In the genomic region with DNA sequence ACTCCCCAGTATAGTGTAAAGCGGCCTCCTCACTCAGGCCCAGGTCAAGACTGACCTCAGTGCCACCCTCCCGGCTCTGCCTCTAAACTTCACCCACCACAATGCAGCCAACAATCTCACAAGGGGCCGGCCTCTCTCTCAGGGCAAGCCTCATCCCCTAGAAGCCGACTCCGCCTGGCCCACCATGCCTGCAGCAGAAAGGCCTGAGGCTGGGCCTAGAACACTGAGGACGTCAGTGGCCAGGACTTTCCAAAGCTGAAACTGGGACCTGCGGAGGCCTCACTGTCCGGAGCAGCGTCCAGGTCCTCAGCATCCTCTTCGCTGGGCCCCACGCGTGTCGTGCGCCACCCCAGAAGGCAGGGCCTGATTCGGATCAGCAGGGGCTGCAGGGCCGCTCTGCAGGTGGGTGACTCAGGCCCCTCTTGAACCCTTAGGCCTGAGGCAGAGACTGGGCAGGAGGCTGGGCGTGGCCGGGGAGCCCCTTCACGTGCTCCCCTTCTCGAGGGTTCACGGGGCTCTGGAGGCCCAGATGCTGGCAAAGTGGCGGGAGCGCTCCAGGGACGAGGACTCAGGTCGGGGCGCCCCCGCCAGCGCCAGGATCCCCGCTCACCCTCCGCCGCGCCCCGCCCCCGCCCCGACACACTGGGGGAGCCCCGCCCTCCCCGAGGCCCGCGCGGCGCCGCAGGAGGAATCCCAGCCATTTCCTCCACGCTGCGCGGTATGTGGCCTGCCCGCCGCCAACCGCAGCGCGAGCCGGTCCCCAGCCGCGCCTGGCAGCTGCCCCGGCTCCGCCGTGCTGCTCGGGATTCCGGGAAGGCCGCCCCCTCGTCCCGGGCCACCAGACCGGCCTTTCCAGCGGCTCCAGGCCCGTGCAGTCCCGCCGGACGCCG, we compare ENCODE assay signal across 8 cellular contexts. TPM values are rescaled to one million over a fixed set of nuclear protein-coding genes. Genes with fewer than 3 reads are reported as not detected.
DNase-seq lines count a peak whose midpoint lies in the region; ATAC-seq and TF ChIP-seq lines count a peak whose summit lies in the region.

No MANE protein-coding gene starts in this region.

- H3K27me3 Mint-ChIP-seq in dendritic cell treated with granulocyte-macrophage colony-stimulating factor and Interleukin-4, amounts not matched to agents 40 ng/mL and 50 ng/mL, for 4 days = peaks cover 3% of the 10 kb centered on the region

- H3K4me3 Mint-ChIP-seq in dendritic cell treated with granulocyte-macrophage colony-stimulating factor and Interleukin-4, amounts not matched to agents 40 ng/mL and 50 ng/mL, for 4 days = peak overlapping the region; percentile 51

- ATAC-seq in lower lobe of right lung (peak; percentile 70 to 78), HG02884 (IDR thresholded peaks at IDR 0.05; ENCODE audit: unreplicated experiment) (no peak), HG03354 (IDR thresholded peaks at IDR 0.05; ENCODE audit: poor library complexity, severe bottlenecking, unreplicated experiment) (no peak)

- H3K4me1 ChIP-seq in lower lobe of right lung = peaks cover 81% of the 10 kb centered on the region

- peaks cover 6% of the 10 kb centered on the region for H3K9me3 ChIP-seq in lower lobe of right lung

- DNase-seq in GM06990 (ENCODE audit: extremely low read depth, insufficient read length) = peak; percentile 72
- peak; percentile 23 to 24 for DNase-seq in activated CD4-positive, alpha-beta T cell treated with anti-CD3 and anti-CD28 coated beads for 24 hours (ENCODE audit: low read depth in 2 of 2)
- DNase-seq in lower lobe of right lung = peak; percentile 79
- peak; percentile 60 for DNase-seq in stimulated activated CD8-positive, alpha-beta memory T cell treated with anti-CD3 and anti-CD28 coated beads, Interleukin-4, amount 100 ng/mL, for 48 hours
- no peak for DNase-seq in GF-D8 (lab: John Stamatoyannopoulos, UW)

- H3K4me1 Mint-ChIP-seq in dendritic cell treated with granulocyte-macrophage colony-stimulating factor and Interleukin-4, amounts not matched to agents 40 ng/mL and 50 ng/mL, for 4 days (ENCODE audit: low read depth) = peaks cover 67% of the 10 kb centered on the region

- H3K27me3 ChIP-seq in GM06990 (replicated peaks; ENCODE audit: control insufficient read depth, insufficient read depth, low read length) (no peaks in the 10 kb centered on the region), lower lobe of right lung (ENCODE audit: low read depth) (no peaks in the 10 kb centered on the region)

- H3K27ac Mint-ChIP-seq in dendritic cell treated with granulocyte-macrophage colony-stimulating factor and Interleukin-4, amounts not matched to agents 40 ng/mL and 50 ng/mL, for 4 days = peak overlapping the region; percentile 96

- intact Hi-C loops in dendritic cell treated with granulocyte-macrophage colony-stimulating factor and Interleukin-4, amounts not matched to agents 40 ng/mL and 50 ng/mL, for 4 days (cut with micrococcal nuclease) = loop anchor here (5.0 kb wide), 1 partner anchor 36 kb away; no protein-coding TSS in a partner anchor
- intact Hi-C loops in lower lobe of right lung (cut with DNase I) = no loop called here

- H3K9me3 Mint-ChIP-seq in dendritic cell treated with granulocyte-macrophage colony-stimulating factor and Interleukin-4, amounts not matched to agents 40 ng/mL and 50 ng/mL, for 4 days = peaks cover 10% of the 10 kb centered on the region

- H3K27ac ChIP-seq in lower lobe of right lung = peak overlapping the region; percentile 88

- no peaks in the 10 kb centered on the region for H3K36me3 Mint-ChIP-seq in dendritic cell treated with granulocyte-macrophage colony-stimulating factor and Interleukin-4, amounts not matched to agents 40 ng/mL and 50 ng/mL, for 4 days (ENCODE audit: low read depth)

- H3K4me3 ChIP-seq in GM06990 (replicated peaks; ENCODE audit: low read depth, low read length) (peak overlapping the region; percentile 24), lower lobe of right lung (peak overlapping the region; percentile 58)

- no peak for TF ChIP-seq CTCF in GM06990 (IDR thresholded peaks at IDR 0.05; ENCODE audit: insufficient read depth, low read length, poor library complexity, severe bottlenecking)
- no peak for TF ChIP-seq CTCF in lower lobe of right lung (IDR thresholded peaks at IDR 0.05)

- H3K36me3 ChIP-seq in GM06990 (ENCODE audit: control insufficient read depth, insufficient read depth, low read length) (no peaks in the 10 kb centered on the region), lower lobe of right lung (no peaks in the 10 kb centered on the region)

RNA-seq across cellular contexts. Expression of gene PKDCC, which starts 53.1 kb away (rescaled TPM):
- total RNA-seq in lower lobe of right lung = 65.8 TPM

Comparison
In these comparisons a context has a peak if more than half of its experiments do, and no peak if none do; other contexts are left out.
1. ATAC-seq: peak in lower lobe of right lung (2 of 2); none in HG02884 (single experiment) and HG03354 (single experiment).